Comparison of ENCODE assay signal across 8 cellular contexts in genomic region chr4:127732623-127733199, GRCh38. TPM values are rescaled to one million over a fixed set of nuclear protein-coding genes. Genes with fewer than 3 reads are reported as not detected.
DNase-seq lines count a peak whose midpoint lies in the region; ATAC-seq and TF ChIP-seq lines count a peak whose summit lies in the region.

No MANE protein-coding gene starts in this region.

- H3K36me3 ChIP-seq in ACC112 (ENCODE audit: insufficient read depth, low read length), result no peaks in the 10 kb centered on the region
- no peaks in the 10 kb centered on the region for H3K36me3 ChIP-seq in body of pancreas (replicated peaks in 1 of 2; ENCODE audit: insufficient read depth in 1 of 2, low read depth in 2 of 2)

- intact Hi-C loops in body of pancreas (cut with DNase I), result loop anchor here (5.0 kb wide), 1 partner anchor 125 kb away; no protein-coding TSS in a partner anchor

- no peaks in the 10 kb centered on the region for H3K27me3 ChIP-seq in ACC112 (ENCODE audit: insufficient read depth, low read length)
- H3K27me3 ChIP-seq in body of pancreas, result no peaks in the 10 kb centered on the region

- WGBS in body of pancreas, 2 donors, result 3 to 7% methylated on average over 7 of the region's 7 CpGs

- H3K79me2 ChIP-seq in ACC112 (ENCODE audit: control insufficient read depth, insufficient read depth, low read length, unreplicated experiment), result no peaks in the 10 kb centered on the region

- no peaks in the 10 kb centered on the region for H3K4me1 ChIP-seq in ACC112 (ENCODE audit: control insufficient read depth, insufficient read depth, low read length, unreplicated experiment)
- no peaks in the 10 kb centered on the region for H3K4me1 ChIP-seq in body of pancreas

- H3K9me3 ChIP-seq in body of pancreas, result no peaks in the 10 kb centered on the region

- TF ChIP-seq POLR2A in body of pancreas (IDR thresholded peaks at IDR 0.05), result no peak

- no peak overlapping the region for H3K4me3 ChIP-seq in ACC112 (ENCODE audit: low read depth, low read length)
- H3K4me3 ChIP-seq in body of pancreas, result no peak overlapping the region

- peak; percentile 27 to 65 (median 62) for TF ChIP-seq CTCF in body of pancreas (IDR thresholded peaks at IDR 0.05)

- H3K27ac ChIP-seq in ACC112 (ENCODE audit: low read depth, low read length) (no peak overlapping the region), body of pancreas (no peak overlapping the region)

- DNase-seq in NCI-H2081 (lab: John Stamatoyannopoulos, UW), result peak; percentile 7 to 45
- no peak for DNase-seq in body of pancreas
- peak; percentile 55 for DNase-seq in kidney tubule cell (ENCODE audit: low spot score)
- DNase-seq in activated naive CD4-positive, alpha-beta T cell treated with anti-CD3 and anti-CD28 coated beads, Interleukin-2, amount 50 U/mL, for 16 hours, result no peak

- H2AFZ ChIP-seq in ACC112 (ENCODE audit: low read length, unreplicated experiment), result peak overlapping the region; percentile 72

- ATAC-seq in GM18502 (IDR thresholded peaks at IDR 0.05; ENCODE audit: poor library complexity, unreplicated experiment) (peak; percentile 82), HG03025 (IDR thresholded peaks at IDR 0.05; ENCODE audit: low FRiP score, unreplicated experiment) (peak; percentile 72), body of pancreas (no peak), HG03045 (IDR thresholded peaks at IDR 0.05; ENCODE audit: unreplicated experiment) (no peak)

RNA-seq across cellular contexts. Expression of gene SLC25A31, which starts 2.5 kb away (rescaled TPM):
- not detected for total RNA-seq in body of pancreas

RNA-seq across cellular contexts. Expression of gene HSPA4L, which starts 49.4 kb away (rescaled TPM):
- total RNA-seq in body of pancreas, result 1 to 10 TPM; 3.6 to 9.6 TPM

Comparison
In these comparisons a context has a peak if more than half of its experiments do, and no peak if none do; other contexts are left out.
1. ATAC-seq: peak in GM18502 (single experiment) and HG03025 (single experiment); none in body of pancreas (single experiment) and HG03045 (single experiment).
2. DNase-seq: peak in NCI-H2081 (2 of 2) and kidney tubule cell (single experiment); none in body of pancreas (0 of 4) and activated naive CD4-positive, alpha-beta T cell treated with anti-CD3 and anti-CD28 coated beads, Interleukin-2, amount 50 U/mL, for 16 hours (single experiment).